Comparison of ENCODE assay signal across 24 cellular contexts in genomic region chr2:238892796-238893195, GRCh38. TPM values are rescaled to one million over a fixed set of nuclear protein-coding genes. Genes with fewer than 3 reads are reported as not detected.
A peak's percentile ranks its signal among the peaks of the same experiment; 100 is the strongest.
DNase-seq lines count a peak whose midpoint lies in the region; ATAC-seq, FAIRE-seq and TF ChIP-seq lines count a peak whose summit lies in the region.
"Had no signal": no experiment of that assay in that cellular context is flagged by ENCODE, and none has a peak within 500 bp of the region (broad histone marks: within the 10 kb centered on the region; RNA-seq: fewer than 3 reads in every experiment).

No MANE protein-coding gene starts in this region.

- H3K4me1 ChIP-seq in GM23248 (ENCODE audit: insufficient read depth) = peaks cover 91% of the 10 kb centered on the region
- peaks cover 19% of the 10 kb centered on the region for H3K4me1 ChIP-seq in astrocyte (ENCODE audit: insufficient read depth, low read length)
- peaks cover 14 to 83% (median 77%) of the 10 kb centered on the region in 5 donors for H3K4me1 ChIP-seq in subcutaneous abdominal adipose tissue (ENCODE audit: control insufficient read depth in 5 of 5, insufficient read depth in 5 of 5, low read length in 5 of 5)
- no peaks in the 10 kb centered on the region for H3K4me1 ChIP-seq in CD8-positive, alpha-beta memory T cell (ENCODE audit: insufficient read depth, low read length)

- peaks cover 89% of the 10 kb centered on the region for H3F3A ChIP-seq in GM23248 (ENCODE audit: insufficient read depth)

- peaks cover 20% of the 10 kb centered on the region for H3K36me3 ChIP-seq in GM23248 (ENCODE audit: low read depth)
- no peaks in the 10 kb centered on the region for H3K36me3 ChIP-seq in astrocyte (ENCODE audit: insufficient read depth, low read length)
- H3K36me3 ChIP-seq in subcutaneous abdominal adipose tissue (ENCODE audit: control insufficient read depth in 5 of 5, insufficient read depth in 5 of 5, low read length in 5 of 5) = peaks cover 0 to 3% (median 2%) of the 10 kb centered on the region in 5 donors
- no peaks in the 10 kb centered on the region for H3K36me3 ChIP-seq in CD8-positive, alpha-beta memory T cell (ENCODE audit: insufficient read depth, low read length)
- H3K36me3 ChIP-seq: BLaER1 treated with 17β-estradiol and CSF1 and Interleukin-3, amounts not matched to agents 10 nM and 100 nM had no signal

- H3K27me3 Mint-ChIP-seq in astrocyte (ENCODE audit: low read depth, unreplicated experiment) = peaks cover 5% of the 10 kb centered on the region
- H3K27me3 Mint-ChIP-seq in nephron (ENCODE audit: low read depth) = peaks cover 5% of the 10 kb centered on the region
- H3K27me3 Mint-ChIP-seq in CD8-positive, alpha-beta memory T cell = peaks cover 5 to 11% of the 10 kb centered on the region in 2 donors

- H3K9me3 ChIP-seq in GM23248 (ENCODE audit: low read depth) (no peaks in the 10 kb centered on the region), astrocyte (ENCODE audit: insufficient read depth, low read depth, low read length) (no peaks in the 10 kb centered on the region), subcutaneous abdominal adipose tissue (ENCODE audit: control insufficient read depth in 5 of 5, low read length in 5 of 5) (no peaks in the 10 kb centered on the region)
- H3K9me3 ChIP-seq in CD8-positive, alpha-beta memory T cell (ENCODE audit: low read length) = no peaks in the 10 kb centered on the region
- H3K9me3 ChIP-seq: BLaER1 treated with 17β-estradiol and CSF1 and Interleukin-3, amounts not matched to agents 10 nM and 100 nM had no signal

- peak overlapping the region; percentile 20 for H3K4me3 Mint-ChIP-seq in astrocyte (ENCODE audit: unreplicated experiment)
- H3K4me3 Mint-ChIP-seq in nephron = no peak overlapping the region
- no peak overlapping the region for H3K4me3 Mint-ChIP-seq in CD8-positive, alpha-beta memory T cell
- H3K4me3 Mint-ChIP-seq: B cell; CD8-positive, alpha-beta T cell had no signal

- H4K20me1 ChIP-seq in GM23248 (ENCODE audit: insufficient read depth) = peaks cover 7% of the 10 kb centered on the region; the same call in 1 of the 2 replicates
- peaks cover 42% of the 10 kb centered on the region for H4K20me1 ChIP-seq in astrocyte (ENCODE audit: insufficient read depth, low read length)

- no peak for FAIRE-seq in astrocyte (lab: Jason Lieb, UNC)
- FAIRE-seq: GM12892, GM18507 had no signal

- H3K27me3 ChIP-seq in GM23248 (replicated peaks; ENCODE audit: insufficient read depth) = no peaks in the 10 kb centered on the region
- no peaks in the 10 kb centered on the region for H3K27me3 ChIP-seq in astrocyte (ENCODE audit: insufficient read depth, low read length)
- H3K27me3 ChIP-seq in subcutaneous abdominal adipose tissue (ENCODE audit: control insufficient read depth in 5 of 5, insufficient read depth in 4 of 5, low read length in 5 of 5) = peaks cover 0 to 2% (median 0%) of the 10 kb centered on the region in 5 donors
- H3K27me3 ChIP-seq in CD8-positive, alpha-beta memory T cell (ENCODE audit: insufficient read depth, low read length, poor library complexity, severe bottlenecking) = no peaks in the 10 kb centered on the region
- H3K27me3 ChIP-seq: BLaER1 treated with 17β-estradiol and CSF1 and Interleukin-3, amounts not matched to agents 10 nM and 100 nM had no signal

- in situ Hi-C loops in GM23248 (cut with MboI) (no loop called here), G401 (cut with HindIII; ENCODE audit: low sequenced_read_pairs) (no loop called here)

- H3K36me3 Mint-ChIP-seq in astrocyte (ENCODE audit: low read depth, unreplicated experiment) (no peaks in the 10 kb centered on the region), nephron (ENCODE audit: low read depth) (no peaks in the 10 kb centered on the region)
- no peaks in the 10 kb centered on the region for H3K36me3 Mint-ChIP-seq in CD8-positive, alpha-beta memory T cell
- H3K36me3 Mint-ChIP-seq: CD8-positive, alpha-beta T cell had no signal

- H3K79me2 ChIP-seq in GM23248 (ENCODE audit: insufficient read depth) = peaks cover 100% of the 10 kb centered on the region
- peaks cover 24% of the 10 kb centered on the region for H3K79me2 ChIP-seq in astrocyte (ENCODE audit: insufficient read depth, low read length)

- CTCF ChIA-PET in CD8-positive, alpha-beta memory T cell (lab: Charles Lee) = no interaction called here

- TF ChIP-seq CTCF in astrocyte (IDR thresholded peaks at IDR 0.05; ENCODE audit: insufficient read depth, low read depth, low read length) (no peak), nephron (IDR thresholded peaks at IDR 0.05; ENCODE audit: unreplicated experiment in 3 of 3) (no peak)

- H3K27ac ChIP-seq in GM23248 (peak overlapping the region; percentile 86), astrocyte (ENCODE audit: low read depth, low read length) (no peak overlapping the region), subcutaneous abdominal adipose tissue (ENCODE audit: low read depth, low read length) (peak overlapping the region; percentile 90)
- H3K27ac ChIP-seq in CD8-positive, alpha-beta memory T cell (ENCODE audit: low read depth, low read length) = no peak overlapping the region
- H3K27ac ChIP-seq: BLaER1 treated with 17β-estradiol and CSF1 and Interleukin-3, amounts not matched to agents 10 nM and 100 nM had no signal

- peak overlapping the region; percentile 68 for H3K9ac ChIP-seq in GM23248
- H3K9ac ChIP-seq in astrocyte (ENCODE audit: low read length) = no peak overlapping the region
- no peak overlapping the region for H3K9ac ChIP-seq in subcutaneous abdominal adipose tissue (ENCODE audit: low read length in 5 of 5)
- H3K9ac ChIP-seq: BLaER1 treated with 17β-estradiol and CSF1 and Interleukin-3, amounts not matched to agents 10 nM and 100 nM had no signal

- H2AFZ ChIP-seq in GM23248 (no peak overlapping the region), astrocyte (ENCODE audit: low read depth, low read length) (no peak overlapping the region)

- H3K4me2 ChIP-seq in GM23248 (ENCODE audit: unreplicated experiment) = peak overlapping the region; percentile 63
- H3K4me2 ChIP-seq in astrocyte (ENCODE audit: low read length) = no peak overlapping the region
- H3K4me2 ChIP-seq: BLaER1 treated with 17β-estradiol and CSF1 and Interleukin-3, amounts not matched to agents 10 nM and 100 nM had no signal

- H3K4me3 ChIP-seq in GM23248 (no peak overlapping the region), astrocyte (ENCODE audit: insufficient read depth, low read depth, low read length) (no peak overlapping the region), subcutaneous abdominal adipose tissue (ENCODE audit: low read depth in 1 of 5, low read length in 5 of 5) (no peak overlapping the region)
- H3K4me3 ChIP-seq in CD8-positive, alpha-beta memory T cell (ENCODE audit: low read length) = no peak overlapping the region
- H3K4me3 ChIP-seq: BLaER1 treated with 17β-estradiol and CSF1 and Interleukin-3, amounts not matched to agents 10 nM and 100 nM had no signal

- H3K9me3 Mint-ChIP-seq in astrocyte (ENCODE audit: unreplicated experiment) = peaks cover 3% of the 10 kb centered on the region
- H3K9me3 Mint-ChIP-seq in nephron = no peaks in the 10 kb centered on the region
- H3K9me3 Mint-ChIP-seq in CD8-positive, alpha-beta memory T cell = no peaks in the 10 kb centered on the region
- H3K9me3 Mint-ChIP-seq: CD8-positive, alpha-beta T cell had no signal

- H3K27ac Mint-ChIP-seq in astrocyte (ENCODE audit: unreplicated experiment) (no peak overlapping the region), nephron (peak overlapping the region in 2 of 3 experiments; percentile 3 to 40)
- H3K27ac Mint-ChIP-seq in CD8-positive, alpha-beta memory T cell = no peak overlapping the region
- H3K27ac Mint-ChIP-seq: B cell; CD8-positive, alpha-beta T cell had no signal

- H3K9me2 ChIP-seq in GM23248 (ENCODE audit: insufficient read depth) = no peaks in the 10 kb centered on the region

- ATAC-seq in GM18861 (IDR thresholded peaks at IDR 0.05; ENCODE audit: unreplicated experiment) = no peak
- ATAC-seq: CD8-positive, alpha-beta T cell; HCT116 had no signal

- WGBS in GM23248 (ENCODE audit: low coverage in 1 of 2, low lambda C conversion rate in 2 of 2, missing lambda C conversion rate in 2 of 2), 2 experiments = 53 to 58% methylated on average over 2 of the region's 2 CpGs

- DNase-seq in GM23248 (peak; percentile 46), astrocyte (ENCODE audit: low read depth) (no peak), mesenteric fat pad (ENCODE audit: low spot score) (no peak), G401 (ENCODE audit: low spot score) (no peak)
- no peak for DNase-seq in CD8-positive, alpha-beta memory T cell
- DNase-seq: 8988T; CD8-positive, alpha-beta T cell; COR-L47; DMS 273 treated with DMSO at 0.1 percent for 48 hours; DMS53; DND-41; GDM1; GOT3; H7 had no signal

- POLR2A ChIA-PET in CD8-positive, alpha-beta memory T cell (lab: Charles Lee) = no interaction called here

- H3K4me1 Mint-ChIP-seq in astrocyte (ENCODE audit: low read depth, unreplicated experiment) = peaks cover 7% of the 10 kb centered on the region
- peaks cover 41% of the 10 kb centered on the region for H3K4me1 Mint-ChIP-seq in nephron
- no peaks in the 10 kb centered on the region for H3K4me1 Mint-ChIP-seq in CD8-positive, alpha-beta memory T cell
- H3K4me1 Mint-ChIP-seq: B cell had no signal

RNA-seq across cellular contexts. Expression of gene TWIST2, which starts 44.9 kb away (rescaled TPM):
- total RNA-seq in GM23248 (2014; rRNA removed; shearing (Covaris generic)) = 467 and 544 TPM in 2 replicates
- polyA plus RNA-seq in GM23248 (2016; fragmentation: Nextera tagmentation; extraction: Ambion mirVana) = 248 and 253 TPM in 2 replicates
- total RNA-seq in astrocyte (2.5 and 3.2 TPM in 2 replicates), mesenteric fat pad (73.9 TPM)
- total RNA-seq in CD8-positive, alpha-beta memory T cell = not detected
- polyA plus RNA-seq in CD8-positive, alpha-beta memory T cell = not detected
- total RNA-seq in G401 (2014; rRNA removed; shearing (Covaris generic)) = 17.1 and 33.3 TPM in 2 replicates
- total RNA-seq: A673; B cell; CD8-positive, alpha-beta T cell; HT-29 had no signal

Comparison
In these comparisons a context has a peak if more than half of its experiments do, and no peak if none do; other contexts are left out.
1. H3K27ac ChIP-seq: peak in GM23248 (single experiment) and subcutaneous abdominal adipose tissue (single experiment); none in astrocyte (single experiment) and CD8-positive, alpha-beta memory T cell (single experiment).
2. H3K27ac Mint-ChIP-seq: peak in nephron (2 of 3); none in astrocyte (single experiment) and CD8-positive, alpha-beta memory T cell (0 of 8).